In genomic region chr2:238225121-238225520, GRCh38 we compare ENCODE assay signal across 24 cellular contexts.
"Had no signal": no experiment of that assay in that cellular context is flagged by ENCODE, and none has a peak within 500 bp of the region (broad histone marks: within the 10 kb centered on the region; RNA-seq: fewer than 3 reads in every experiment).

No MANE protein-coding gene starts in this region.

- DNase-seq: activated CD4-positive, alpha-beta memory T cell treated with anti-CD3 and anti-CD28 coated beads for 36 hours; activated CD4-positive, alpha-beta T cell treated with anti-CD3 and anti-CD28 coated beads, Interleukin-2, amount 10 ng/mL, durations not matched to agents 7 days and 5 days; activated CD4-positive, CD25-positive, alpha-beta regulatory T cell; activated CD8-positive, alpha-beta memory T cell treated with anti-CD3 and anti-CD28 coated beads for 24 hours; activated effector memory CD4-positive, alpha-beta T cell treated with anti-CD3 and anti-CD28 coated beads, Interleukin-2, amount 50 U/mL, for 16 hours; activated naive CD4-positive, alpha-beta T cell treated with anti-CD3 and anti-CD28 coated beads for 36 hours; activated T-cell treated with anti-CD3 and anti-CD28 coated beads, Interleukin-2, amount 50 U/mL, for 4 hours; KBM-7; NCI-H1048; NCI-H1417; NCI-H1694 treated with DMSO at 0.1 percent for 48 hours; NCI-H2029 treated with DMSO at 0.1 percent for 48 hours; NCI-H446; NCI-H524; PC-3; SHP77; T-helper 17 cell; T-helper 9 cell had no signal

- H3K27me3 ChIP-seq: brain microvascular endothelial cell, SJSA1 had no signal

- H3K27ac ChIP-seq: brain microvascular endothelial cell, cardiac muscle cell, SJSA1 had no signal

- H3K36me3 Mint-ChIP-seq: activated CD4-positive, alpha-beta memory T cell treated with anti-CD3 and anti-CD28 coated beads for 36 hours had no signal

- H3K4me3 ChIP-seq: cardiac muscle cell, SJSA1 had no signal

- H3K36me3 ChIP-seq: brain microvascular endothelial cell, cardiac muscle cell, SJSA1 had no signal

- H3K9me3 ChIP-seq: SJSA1 had no signal

- H3K9me3 Mint-ChIP-seq: activated CD4-positive, alpha-beta memory T cell treated with anti-CD3 and anti-CD28 coated beads for 36 hours; activated CD4-positive, alpha-beta T cell treated with anti-CD3 and anti-CD28 coated beads, Interleukin-2, amount 10 ng/mL, durations not matched to agents 7 days and 5 days; activated naive CD4-positive, alpha-beta T cell treated with anti-CD3 and anti-CD28 coated beads for 36 hours; activated T-cell treated with anti-CD3 and anti-CD28 coated beads, Interleukin-2, amount 50 U/mL, for 4 hours had no signal

- H3K4me3 Mint-ChIP-seq: activated CD4-positive, alpha-beta memory T cell treated with anti-CD3 and anti-CD28 coated beads for 36 hours; activated CD4-positive, alpha-beta T cell treated with anti-CD3 and anti-CD28 coated beads, Interleukin-2, amount 10 ng/mL, durations not matched to agents 7 days and 5 days; activated naive CD4-positive, alpha-beta T cell treated with anti-CD3 and anti-CD28 coated beads for 36 hours; activated naive CD8-positive, alpha-beta T cell; activated T-cell treated with anti-CD3 and anti-CD28 coated beads, Interleukin-2, amount 50 U/mL, for 4 hours; T-helper 17 cell had no signal

- ATAC-seq: activated T-cell treated with anti-CD3 and anti-CD28 coated beads, Interleukin-2, amount 50 U/mL, for 4 hours; PC-3; T-helper 17 cell had no signal

- H3K27me3 Mint-ChIP-seq: activated CD4-positive, alpha-beta memory T cell treated with anti-CD3 and anti-CD28 coated beads for 36 hours; activated CD4-positive, alpha-beta T cell treated with anti-CD3 and anti-CD28 coated beads, Interleukin-2, amount 10 ng/mL, durations not matched to agents 7 days and 5 days; activated naive CD8-positive, alpha-beta T cell; T-helper 17 cell had no signal

- FAIRE-seq: astrocyte, RCC 7860 had no signal

- H3K27ac Mint-ChIP-seq: activated CD4-positive, alpha-beta memory T cell treated with anti-CD3 and anti-CD28 coated beads for 36 hours; activated CD4-positive, alpha-beta T cell treated with anti-CD3 and anti-CD28 coated beads, Interleukin-2, amount 10 ng/mL, durations not matched to agents 7 days and 5 days; activated naive CD4-positive, alpha-beta T cell treated with anti-CD3 and anti-CD28 coated beads for 36 hours; activated naive CD8-positive, alpha-beta T cell; T-helper 17 cell had no signal
